12 cellular contexts compared by ENCODE assay signal in genomic region chr4:116058129-116058528, GRCh38.
"Had no signal": no experiment of that assay in that cellular context is flagged by ENCODE, and none has a peak within 500 bp of the region (broad histone marks: within the 10 kb centered on the region; RNA-seq: fewer than 3 reads in every experiment).

No MANE protein-coding gene starts in this region.

- ATAC-seq: activated CD4-positive, alpha-beta T cell treated with anti-CD3 and anti-CD28 coated beads for 36 hours; activated T-cell treated with anti-CD3 and anti-CD28 coated beads, Interleukin-2, amount 50 U/mL, for 4 hours; natural killer cell treated with Interleukin-12 subunit alpha and Interleukin-12 subunit beta and Interleukin-15 and Interleukin-18, amount 100 ng/mL, for 72 hours had no signal

- DNase-seq: activated CD4-positive, alpha-beta memory T cell treated with anti-CD3 and anti-CD28 coated beads for 36 hours; activated CD4-positive, alpha-beta T cell treated with anti-CD3 and anti-CD28 coated beads for 36 hours; activated effector memory CD4-positive, alpha-beta T cell treated with Interleukin-2 at 50 U/mL for 16 hours; activated naive CD4-positive, alpha-beta T cell treated with anti-CD3 and anti-CD28 coated beads, Interleukin-2, amount 50 U/mL, for 16 hours; activated T-cell treated with anti-CD3 and anti-CD28 coated beads, Interleukin-2, amount 50 U/mL, for 4 hours; foreskin melanocyte; kidney glomerular epithelial cell; mesendoderm; nucleus accumbens; retina had no signal

- H3K27ac ChIP-seq: epithelial cell of prostate had no signal
